In genomic region chr1:15034656-15035055, GRCh38 we compare ENCODE assay signal across 19 cellular contexts.
"Had no signal": no experiment of that assay in that cellular context is flagged by ENCODE, and none has a peak within 500 bp of the region (broad histone marks: within the 10 kb centered on the region; RNA-seq: fewer than 3 reads in every experiment).

No MANE protein-coding gene starts in this region.

- H3K4me1 ChIP-seq: SJCRH30 had no signal

- H3K27ac ChIP-seq: HL-60, RWPE1, SJCRH30 had no signal

- DNase-seq: KBM-7, MV-4-11, NCI-H1048, NCI-H1105, NCI-H1417, NCI-H1436 treated with DMSO at 0.1 percent for 48 hours, NCI-H1694, NCI-H187 treated with DMSO at 0.1 percent for 48 hours, NCI-H2029 treated with DMSO at 0.1 percent for 48 hours, NCI-H2171 treated with DMSO at 0.1 percent for 48 hours, NCI-H345, NCI-H446 treated with DMSO at 0.1 percent for 48 hours, NCI-H510A treated with DMSO at 0.1 percent for 48 hours, NCI-H526, PC-3, SHP77 treated with DMSO at 0.1 percent for 48 hours, SJCRH30 had no signal

- H3K4me3 ChIP-seq: SJCRH30 had no signal

- H3K9me3 ChIP-seq: SJCRH30 had no signal

- H3K27me3 ChIP-seq: SJCRH30 had no signal

- H3K36me3 ChIP-seq: SJCRH30 had no signal
